ENCODE assay signal across 1 cellular context in genomic region chr3:153809097-153809496, GRCh38.
TF ChIP-seq lines count a peak whose summit lies in the region.

No MANE protein-coding gene starts in this region.

TF ChIP-seq in K562, 482 proteins besides CTCF, POLR2A, EP300 and RAD21 (continued from another document):
- no peak for TF ChIP-seq MAX (CRISPR knock-in tag; IDR thresholded peaks at IDR 0.05)
- peak; percentile 35; the same call in 1 of the 2 replicates for TF ChIP-seq MAFK (IDR thresholded peaks at IDR 0.05; ENCODE audit: low read length)
- peak; percentile 24; the same call in 1 of the 2 replicates for TF ChIP-seq C11orf30 (IDR thresholded peaks at IDR 0.05; ENCODE audit: low read depth)
- TF ChIP-seq CREB1 (IDR thresholded peaks at IDR 0.05), result no peak
- TF ChIP-seq CREB1 (CRISPR knock-in tag; IDR thresholded peaks at IDR 0.05), result no peak
- peak; percentile 47 for TF ChIP-seq MAFF (IDR thresholded peaks at IDR 0.05; ENCODE audit: low read length)
TF ChIP-seq in K562: peak in this region for 3.
